ENCODE assay signal across 14 cellular contexts in the genomic region with DNA sequence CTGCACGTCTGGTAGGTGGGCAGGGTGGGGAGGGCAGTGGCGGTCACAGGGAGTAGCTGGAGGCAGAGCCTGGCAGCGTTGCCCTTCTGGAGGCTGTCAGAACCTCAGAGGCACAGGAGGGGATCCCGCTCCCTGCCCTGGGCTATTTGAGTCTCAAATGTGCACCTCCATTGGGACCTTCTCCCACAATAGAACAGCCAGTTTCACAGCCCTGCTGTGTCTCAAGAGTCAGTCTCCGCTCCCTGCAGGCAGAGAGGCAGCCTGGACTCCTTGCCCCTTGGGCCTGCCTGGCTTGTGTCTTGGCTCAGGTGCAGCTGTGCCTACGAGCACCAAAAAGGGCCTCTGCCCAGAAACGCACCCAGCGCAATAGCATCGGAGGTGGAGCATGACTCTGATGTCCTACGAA. TPM values are rescaled to one million over a fixed set of nuclear protein-coding genes. Genes with fewer than 3 reads are reported as not detected.
DNase-seq lines count a peak whose midpoint lies in the region; ATAC-seq and TF ChIP-seq lines count a peak whose summit lies in the region.
"Had no signal": no experiment of that assay in that cellular context is flagged by ENCODE, and none has a peak within 500 bp of the region (broad histone marks: within the 10 kb centered on the region; RNA-seq: fewer than 3 reads in every experiment).

No MANE protein-coding gene starts in this region.

- no peak overlapping the region for H2BK20ac ChIP-seq in IMR-90 (ENCODE audit: low read depth, low read length)

- H3K9me2 ChIP-seq in Karpas-422 (replicated peaks; ENCODE audit: insufficient read depth, low read length), result no peaks in the 10 kb centered on the region

- POLR2A ChIA-PET in AG04449 (lab: Yijun Ruan, JAX) (no interaction called here), IMR-90 (lab: Charles Lee; ENCODE audit: unreplicated experiment) (no interaction called here)

- no TSS peak for BruUV-seq in IMR-90 (replicated peaks; lab: Mats Ljungman, UMichigan)

- H3K23ac ChIP-seq in IMR-90 (ENCODE audit: low read depth, low read length), result no peak overlapping the region
- H3K23ac ChIP-seq in trophoblast cell (ENCODE audit: low read length), result no peak overlapping the region

- TF ChIP-seq CTCF in AG04449 (IDR thresholded peaks at IDR 0.05; ENCODE audit: insufficient read depth, low read length, missing control alignments), result no peak
- TF ChIP-seq CTCF in IMR-90 (conservative IDR thresholded peaks at IDR 0.05; ENCODE audit: low read depth, low read length), result no peak
- no peak for TF ChIP-seq CTCF in esophagus squamous epithelium (IDR thresholded peaks at IDR 0.05)

- no peak overlapping the region for H3K56ac ChIP-seq in IMR-90 (ENCODE audit: extremely low read depth, insufficient read depth, low read length)

- CTCF ChIA-PET in AG04449 (lab: Yijun Ruan, JAX), result interaction anchor here (0.6 kb wide), 1 partner anchor 1785 kb away, joined by 4 read pairs; no protein-coding TSS in a partner anchor
- CTCF ChIA-PET in IMR-90 (lab: Yijun Ruan, JAX), result no interaction called here

- no peaks in the 10 kb centered on the region for H3K9me1 ChIP-seq in IMR-90 (ENCODE audit: insufficient read depth, low read length)

- TF ChIP-seq POLR2A in IMR-90 (IDR thresholded peaks at IDR 0.05; ENCODE audit: low read depth, low read length) (no peak), esophagus squamous epithelium (IDR thresholded peaks at IDR 0.05) (no peak)

- H4K8ac ChIP-seq in IMR-90 (ENCODE audit: low read depth in 2 of 2, low read length in 2 of 2) (no peak overlapping the region), trophoblast cell (ENCODE audit: low read depth, low read length) (no peak overlapping the region)

- no peak overlapping the region for H3K4ac ChIP-seq in IMR-90 (ENCODE audit: low read depth, low read length)
- H3K4ac ChIP-seq in trophoblast cell (ENCODE audit: low read depth, low read length), result no peak overlapping the region

- H2AK5ac ChIP-seq in IMR-90 (ENCODE audit: low read depth, low read length) (no peak overlapping the region), trophoblast cell (ENCODE audit: low read length) (no peak overlapping the region)

- no peak overlapping the region for H2BK5ac ChIP-seq in IMR-90 (ENCODE audit: low read depth, low read length, poor library complexity, severe bottlenecking)
- H2BK5ac ChIP-seq in trophoblast cell (ENCODE audit: low read depth, low read length, poor library complexity), result no peak overlapping the region

- H2BK120ac ChIP-seq in IMR-90 (ENCODE audit: low read depth, low read length) (no peak overlapping the region), trophoblast cell (ENCODE audit: insufficient read depth, low read length, poor library complexity) (no peak overlapping the region)

- H3K79me2 ChIP-seq in trophoblast cell (ENCODE audit: control insufficient read depth, insufficient read depth, low read length, poor library complexity) (no peaks in the 10 kb centered on the region), Karpas-422 (ENCODE audit: low read length) (no peaks in the 10 kb centered on the region)

- no peak overlapping the region for H2BK15ac ChIP-seq in IMR-90 (ENCODE audit: low read depth, low read length)

- H3K14ac ChIP-seq in IMR-90 (replicated peaks; ENCODE audit: low read depth, low read length), result no peak overlapping the region
- no peak overlapping the region for H3K14ac ChIP-seq in trophoblast cell (ENCODE audit: low read length)

- no peak overlapping the region for H2AFZ ChIP-seq in IMR-90 (replicated peaks; ENCODE audit: low read length, poor library complexity)
- H2AFZ ChIP-seq in trophoblast cell (ENCODE audit: insufficient read depth, low read length, poor library complexity), result no peak overlapping the region
- no peak overlapping the region for H2AFZ ChIP-seq in Karpas-422 (ENCODE audit: low read length)

- no peak overlapping the region for H4K5ac ChIP-seq in IMR-90 (ENCODE audit: low read depth, low read length)

- in situ Hi-C loops in IMR-90 (cut with MboI; ENCODE audit: low sequenced_read_pairs), result no loop called here

- H3K79me1 ChIP-seq in IMR-90 (ENCODE audit: low read depth in 1 of 2, low read length in 2 of 2) (no peaks in the 10 kb centered on the region), trophoblast cell (ENCODE audit: low read length) (peaks cover 2% of the 10 kb centered on the region)

- H3K27ac ChIP-seq in IMR-90 (ENCODE audit: insufficient read depth, low read length) (no peak overlapping the region), esophagus squamous epithelium (no peak overlapping the region), trophoblast cell (ENCODE audit: low read depth, low read length) (no peak overlapping the region), Karpas-422 (ENCODE audit: low read length) (no peak overlapping the region)
- H3K27ac ChIP-seq: pancreas had no signal

- H3K18ac ChIP-seq in IMR-90 (ENCODE audit: low read depth, low read length) (no peak overlapping the region), trophoblast cell (ENCODE audit: low read length) (no peak overlapping the region)

- WGBS in IMR-90 (ENCODE audit: extremely low coverage in 2 of 2, insufficient read length in 1 of 2), 2 experiments, result 40% methylated on average over 1 of the region's 10 CpGs; no CpG with 5 or more reads in 1 of the 2 experiments
- 59 to 90% methylated on average over 2 to 5 of the region's 10 CpGs for WGBS in esophagus squamous epithelium, 2 donors
- WGBS in trophoblast cell (ENCODE audit: extremely low coverage, insufficient coverage, insufficient read length), result no CpG with 5 or more reads among the region's 10 CpGs

- intact Hi-C loops in IMR-90 (cut with micrococcal nuclease) (no loop called here), esophagus squamous epithelium (cut with DNase I) (no loop called here)

- TF ChIP-seq RAD21 in IMR-90 (IDR thresholded peaks at IDR 0.05; ENCODE audit: low read length), result no peak

- H3K27me3 ChIP-seq in IMR-90 (ENCODE audit: control insufficient read depth, insufficient read depth, low read length), result peaks cover 24% of the 10 kb centered on the region; the same call in 1 of the 2 replicates
- H3K27me3 ChIP-seq in esophagus squamous epithelium, result peaks cover 0 to 36% (median 0%) of the 10 kb centered on the region in 4 donors
- no peaks in the 10 kb centered on the region for H3K27me3 ChIP-seq in trophoblast cell (ENCODE audit: insufficient read depth, low read length)
- no peaks in the 10 kb centered on the region for H3K27me3 ChIP-seq in Karpas-422 (ENCODE audit: low read length)
- H3K27me3 ChIP-seq: pancreas had no signal

- DNase-seq in AG04449 (ENCODE audit: low read depth, low spot score) (no peak), IMR-90 (no peak), esophagus squamous epithelium (lab: John Stamatoyannopoulos, UW) (no peak), trophoblast cell (no peak), Karpas-422 (no peak)
- DNase-seq in stimulated activated CD4-positive, alpha-beta T cell treated with anti-CD3 and anti-CD28 coated beads, Interleukin-2, amount 100 ng/mL, for 48 hours, result no peak
- DNase-seq: activated CD4-positive, alpha-beta T cell treated with anti-CD3 and anti-CD28 coated beads, Interleukin-2, amount 10 ng/mL, durations not matched to agents 7 days and 5 days; amniotic stem cell; immature natural killer cell; MM.1S; NCI-H510A had no signal

- H3K4me3 ChIP-seq in AG04449 (ENCODE audit: low read depth, low read length) (peak overlapping the region; percentile 50), IMR-90 (ENCODE audit: insufficient read depth, low read depth, low read length) (no peak overlapping the region), esophagus squamous epithelium (peak overlapping the region in 3 of 4 donors; percentile 33 to 64 (median 46)), trophoblast cell (ENCODE audit: low read depth, low read length) (no peak overlapping the region), Karpas-422 (ENCODE audit: low read length) (no peak overlapping the region)

- H3K4me1 ChIP-seq in IMR-90 (ENCODE audit: control insufficient read depth, insufficient read depth, low read length) (no peaks in the 10 kb centered on the region), esophagus squamous epithelium (peaks cover 10 to 27% (median 10%) of the 10 kb centered on the region in 3 donors), trophoblast cell (ENCODE audit: control insufficient read depth in 1 of 2, insufficient read depth in 2 of 2, low read length in 2 of 2) (peaks cover 13 to 23% of the 10 kb centered on the region in 2 experiments), Karpas-422 (ENCODE audit: low read length) (no peaks in the 10 kb centered on the region)

- H3K9me3 ChIP-seq in IMR-90 (ENCODE audit: control insufficient read depth, insufficient read depth, low read length) (no peaks in the 10 kb centered on the region), esophagus squamous epithelium (no peaks in the 10 kb centered on the region), trophoblast cell (ENCODE audit: insufficient read depth, low read depth, low read length) (no peaks in the 10 kb centered on the region), Karpas-422 (ENCODE audit: low read length) (no peaks in the 10 kb centered on the region)
- H3K9me3 ChIP-seq: pancreas had no signal

- no peak overlapping the region for H3K9ac ChIP-seq in IMR-90 (ENCODE audit: low read depth, low read length)
- H3K9ac ChIP-seq in trophoblast cell (ENCODE audit: low read length), result no peak overlapping the region
- no peak overlapping the region for H3K9ac ChIP-seq in Karpas-422 (ENCODE audit: low read length)

- H2AK9ac ChIP-seq in IMR-90 (replicated peaks; ENCODE audit: low read depth, low read length, poor library complexity), result no peak overlapping the region

- dilution Hi-C loops in IMR-90 (cut with HindIII; ENCODE audit: low sequenced_read_pairs, unreplicated experiment), result no loop called here

- H4K91ac ChIP-seq in IMR-90 (ENCODE audit: insufficient read depth, low read depth, low read length), result no peak overlapping the region
- H4K91ac ChIP-seq in trophoblast cell (ENCODE audit: low read depth, low read length), result peak overlapping the region; percentile 27

- no peaks in the 10 kb centered on the region for H3K36me3 ChIP-seq in IMR-90 (ENCODE audit: control insufficient read depth, insufficient read depth, low read length)
- H3K36me3 ChIP-seq in esophagus squamous epithelium, result peaks cover 0 to 41% (median 0%) of the 10 kb centered on the region in 3 donors
- peaks cover 0 to 2% of the 10 kb centered on the region in 2 experiments for H3K36me3 ChIP-seq in trophoblast cell (ENCODE audit: control insufficient read depth in 1 of 2, insufficient read depth in 2 of 2, low read length in 2 of 2)
- no peaks in the 10 kb centered on the region for H3K36me3 ChIP-seq in Karpas-422 (ENCODE audit: insufficient read depth, low read length)
- H3K36me3 ChIP-seq: pancreas had no signal

- no peak overlapping the region for H4K12ac ChIP-seq in trophoblast cell (ENCODE audit: low read depth, low read length)

- H4K20me1 ChIP-seq in IMR-90 (ENCODE audit: insufficient read depth, low read length) (no peaks in the 10 kb centered on the region; the same call in 1 of the 2 replicates), Karpas-422 (ENCODE audit: insufficient read depth, low read depth, low read length) (peaks cover 9% of the 10 kb centered on the region; the same call in 1 of the 2 replicates)

- H3K4me2 ChIP-seq in IMR-90 (ENCODE audit: low read depth, low read length) (peak overlapping the region; percentile 81; the same call in 1 of the 2 replicates), trophoblast cell (ENCODE audit: low read length) (peak overlapping the region; percentile 76), Karpas-422 (ENCODE audit: low read depth, low read length, poor library complexity, severe bottlenecking) (no peak overlapping the region)

- no peak overlapping the region for H2BK12ac ChIP-seq in trophoblast cell (ENCODE audit: low read length)

- no peak for ATAC-seq in IMR-90 (ENCODE audit: low read depth)
- no peak for ATAC-seq in GM19035 (IDR thresholded peaks at IDR 0.05; ENCODE audit: unreplicated experiment)
- no peak for ATAC-seq in GM19023 (IDR thresholded peaks at IDR 0.05; ENCODE audit: unreplicated experiment)

RNA-seq across cellular contexts. Expression of a gene that starts 57.4 kb away (rescaled TPM):
- total RNA-seq in IMR-90 (2012; rRNA removed) (76.4 and 86.7 TPM in 2 replicates), esophagus squamous epithelium (10 to 100 TPM; 77.7 to 88.7 (median 79.8) TPM)
- polyA plus RNA-seq in IMR-90 (2012; rRNA removed), result 106 and 121 TPM in 2 replicates
- polyA plus RNA-seq in IMR-90 (2012; cell fraction: cytosol; rRNA removed), result 49.5 and 136 TPM in 2 replicates
- 70.7 and 119 TPM in 2 replicates for polyA plus RNA-seq in IMR-90 (2012; cell fraction: nucleus; rRNA removed; ENCODE audit: low replicate concordance)
- polyA plus RNA-seq in trophoblast cell (2013), result 95.6 and 97.7 TPM in 2 replicates
- 43.2 and 62.7 TPM in 2 replicates for total RNA-seq in Karpas-422 (2014; rRNA removed; shearing (Covaris generic); ENCODE audit: low replicate concordance)

Comparison
In these comparisons a context has a peak if more than half of its experiments do, and no peak if none do; other contexts are left out.
1. H3K4me3 ChIP-seq: peak in AG04449 (single experiment) and esophagus squamous epithelium (3 of 4); none in IMR-90 (single experiment), trophoblast cell (single experiment) and Karpas-422 (single experiment).